Comparison of ENCODE assay signal across 23 cellular contexts in the genomic region with DNA sequence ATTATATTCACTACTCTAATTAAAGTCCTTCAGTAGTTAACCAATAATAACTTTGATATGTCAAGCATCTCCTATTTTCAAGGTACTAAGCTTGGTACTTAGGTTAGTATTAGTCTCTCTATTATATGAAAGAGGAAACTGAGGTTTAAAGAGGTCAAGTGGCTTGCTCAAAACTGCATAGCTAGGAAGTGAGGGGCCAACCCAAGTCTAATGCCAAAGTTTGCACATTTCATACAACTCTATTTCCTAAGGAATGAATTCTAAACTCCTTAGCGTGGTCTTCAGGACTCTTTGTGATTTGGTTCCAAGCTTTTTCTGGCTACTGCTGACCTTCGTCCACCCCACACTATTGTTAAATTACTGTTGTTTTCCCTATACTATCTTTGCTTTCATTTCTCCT. TPM values are rescaled to one million over a fixed set of nuclear protein-coding genes. Genes with fewer than 3 reads are reported as not detected.
"Had no signal": no experiment of that assay in that cellular context is flagged by ENCODE, and none has a peak within 500 bp of the region (broad histone marks: within the 10 kb centered on the region; RNA-seq: fewer than 3 reads in every experiment).

No MANE protein-coding gene starts in this region.

- H3K4me3 ChIP-seq: adrenal gland, cardiac muscle cell, dorsolateral prefrontal cortex, thyroid gland had no signal

- FAIRE-seq: small intestine, urothelium cell line had no signal

- H3K9me3 Mint-ChIP-seq: endodermal cell, nephron had no signal

- H3K27ac Mint-ChIP-seq: activated CD8-positive, alpha-beta memory T cell treated with anti-CD3 and anti-CD28 coated beads, Interleukin-2, amount 10 ng/mL, durations not matched to agents 7 days and 5 days; endodermal cell; nephron had no signal

- H3K9me3 ChIP-seq: adrenal gland, thyroid gland had no signal

- DNase-seq: activated CD4-positive, alpha-beta T cell treated with anti-CD3 and anti-CD28 coated beads for 1 hour; activated CD4-positive, alpha-beta T cell treated with anti-CD3 and anti-CD28 coated beads, Interleukin-2, amount 50 U/mL, for 4 hours; activated CD8-positive, alpha-beta memory T cell treated with anti-CD3 and anti-CD28 coated beads, Interleukin-2, amount 10 ng/mL, durations not matched to agents 7 days and 5 days; activated gamma-delta T cell treated with Interleukin-2 at 50 U/mL for 16 hours; activated T-cell treated with anti-CD3 and anti-CD28 coated beads, Interleukin-2, amount 50 U/mL, for 1 hour; adrenal gland; dorsolateral prefrontal cortex; endodermal cell; kidney glomerular epithelial cell; left ventricle myocardium superior; nucleus accumbens; right cardiac atrium; small intestine; stimulated activated CD8-positive, alpha-beta memory T cell treated with anti-CD3 and anti-CD28 coated beads, Interleukin-4, amount 100 ng/mL, for 48 hours; T-helper 1 cell; thyroid gland had no signal

- H3K27me3 Mint-ChIP-seq: activated CD8-positive, alpha-beta memory T cell treated with anti-CD3 and anti-CD28 coated beads, Interleukin-2, amount 10 ng/mL, durations not matched to agents 7 days and 5 days had no signal

- ATAC-seq: activated CD8-positive, alpha-beta memory T cell treated with anti-CD3 and anti-CD28 coated beads, Interleukin-2, amount 10 ng/mL, durations not matched to agents 7 days and 5 days; left ventricle myocardium superior; right cardiac atrium; SK-N-SH treated with all-trans-retinoic acid at 6 μM for 48 hours had no signal

- H3K4me1 ChIP-seq: adrenal gland, thyroid gland had no signal

- H3K27me3 ChIP-seq: adrenal gland, cardiac muscle cell, dorsolateral prefrontal cortex, thyroid gland had no signal

- H3K27ac ChIP-seq: adrenal gland, cardiac muscle cell, dorsolateral prefrontal cortex, thyroid gland, VCaP had no signal

- H3K36me3 ChIP-seq: adrenal gland, cardiac muscle cell, thyroid gland had no signal

- H3K4me1 Mint-ChIP-seq: nephron had no signal

- H3K4me3 Mint-ChIP-seq: activated CD8-positive, alpha-beta memory T cell treated with anti-CD3 and anti-CD28 coated beads, Interleukin-2, amount 10 ng/mL, durations not matched to agents 7 days and 5 days; endodermal cell; nephron had no signal

- H3K36me3 Mint-ChIP-seq: activated CD8-positive, alpha-beta memory T cell treated with anti-CD3 and anti-CD28 coated beads, Interleukin-2, amount 10 ng/mL, durations not matched to agents 7 days and 5 days had no signal

RNA-seq across cellular contexts. Expression of a gene that starts 9.9 kb away (rescaled TPM):
- total RNA-seq: activated CD8-positive, alpha-beta memory T cell treated with anti-CD3 and anti-CD28 coated beads, Interleukin-2, amount 10 ng/mL, durations not matched to agents 7 days and 5 days; cardiac muscle cell; endodermal cell; left ventricle myocardium superior; mesenteric fat pad; posterior vena cava; right cardiac atrium had no signal
- polyA plus RNA-seq: right cardiac atrium had no signal
